Comparison of ENCODE assay signal across 17 cellular contexts in genomic region chr3:12588674-12589054, GRCh38. TPM values are rescaled to one million over a fixed set of nuclear protein-coding genes. Genes with fewer than 3 reads are reported as not detected.
DNase-seq lines count a peak whose midpoint lies in the region; ATAC-seq and TF ChIP-seq lines count a peak whose summit lies in the region.
"Had no signal": no experiment of that assay in that cellular context is flagged by ENCODE, and none has a peak within 500 bp of the region (broad histone marks: within the 10 kb centered on the region; RNA-seq: fewer than 3 reads in every experiment).

No MANE protein-coding gene starts in this region.

- intact Hi-C loops in gastrocnemius medialis (cut with DNase I; ENCODE audit: low total_unique reads) = loop anchor here (10.0 kb wide), 1 partner anchor 246 kb away; no protein-coding TSS in a partner anchor

- ATAC-seq in T-helper 17 cell = no peak
- ATAC-seq in gastrocnemius medialis = no peak
- ATAC-seq in HG03460 (IDR thresholded peaks at IDR 0.05; ENCODE audit: unreplicated experiment) = no peak
- no peak for ATAC-seq in HG03354 (IDR thresholded peaks at IDR 0.05; ENCODE audit: poor library complexity, severe bottlenecking, unreplicated experiment)
- ATAC-seq: heart right ventricle, left colon had no signal

- DNase-seq in activated T-cell treated with anti-CD3 and anti-CD28 coated beads, Interleukin-2, amount 50 U/mL, for 24 hours = no peak
- DNase-seq in activated T-cell treated with anti-CD3 and anti-CD28 coated beads, Interleukin-2, amount 50 U/mL, for 48 hours = no peak
- peak; percentile 31 for DNase-seq in NCI-H187 treated with DMSO at 0.1 percent for 48 hours (lab: John Stamatoyannopoulos, UW)
- DNase-seq in T-helper 17 cell = no peak
- no peak for DNase-seq in gastrocnemius medialis
- DNase-seq in hypothalamus (lab: John Stamatoyannopoulos, UW) = no peak
- DNase-seq: Calu3, erythroblast, heart right ventricle, left colon, NCI-H2171, nephron progenitor cell, PC-9, WERI-Rb-1 had no signal

- H3K4me1 ChIP-seq in gastrocnemius medialis = peaks cover 28 to 32% of the 10 kb centered on the region in 2 donors

- in situ Hi-C loops in gastrocnemius medialis (cut with MboI; ENCODE audit: low sequenced_read_pairs in 4 of 4) = no loop called here

- no peak overlapping the region for H3K4me3 Mint-ChIP-seq in activated T-cell treated with anti-CD3 and anti-CD28 coated beads, Interleukin-2, amount 50 U/mL, for 24 hours
- no peak overlapping the region for H3K4me3 Mint-ChIP-seq in T-helper 17 cell
- H3K4me3 Mint-ChIP-seq: nephron progenitor cell had no signal

- TF ChIP-seq POLR2A in gastrocnemius medialis (IDR thresholded peaks at IDR 0.05) = no peak

- peak overlapping the region; percentile 4 for H3K27ac Mint-ChIP-seq in activated T-cell treated with anti-CD3 and anti-CD28 coated beads, Interleukin-2, amount 50 U/mL, for 24 hours
- peak overlapping the region; percentile 37 for H3K27ac Mint-ChIP-seq in T-helper 17 cell
- H3K27ac Mint-ChIP-seq: nephron progenitor cell had no signal

- TF ChIP-seq CTCF in gastrocnemius medialis (IDR thresholded peaks at IDR 0.05 in 4 of 5, conservative IDR thresholded peaks at IDR 0.05 in 1 of 5) = no peak

- H3K27me3 Mint-ChIP-seq in activated T-cell treated with anti-CD3 and anti-CD28 coated beads, Interleukin-2, amount 50 U/mL, for 24 hours = no peaks in the 10 kb centered on the region
- H3K27me3 Mint-ChIP-seq in T-helper 17 cell = no peaks in the 10 kb centered on the region

- no peaks in the 10 kb centered on the region for H3K9me3 Mint-ChIP-seq in activated T-cell treated with anti-CD3 and anti-CD28 coated beads, Interleukin-2, amount 50 U/mL, for 24 hours
- H3K9me3 Mint-ChIP-seq: nephron progenitor cell had no signal

- peak overlapping the region; percentile 56 to 74 (median 68) for H3K27ac ChIP-seq in gastrocnemius medialis
- H3K27ac ChIP-seq: PC-9, suprapubic skin, WERI-Rb-1 had no signal

- H3K36me3 Mint-ChIP-seq in activated T-cell treated with anti-CD3 and anti-CD28 coated beads, Interleukin-2, amount 50 U/mL, for 24 hours (ENCODE audit: low read depth) = peaks cover 93% of the 10 kb centered on the region
- H3K36me3 Mint-ChIP-seq in T-helper 17 cell (ENCODE audit: low read depth) = peaks cover 4% of the 10 kb centered on the region

- no peaks in the 10 kb centered on the region for H3K4me1 Mint-ChIP-seq in activated T-cell treated with anti-CD3 and anti-CD28 coated beads, Interleukin-2, amount 50 U/mL, for 24 hours (ENCODE audit: low read depth)
- peaks cover 2% of the 10 kb centered on the region for H3K4me1 Mint-ChIP-seq in T-helper 17 cell

- H3K4me3 ChIP-seq in gastrocnemius medialis = no peak overlapping the region
- H3K4me3 ChIP-seq: heart right ventricle, PC-9, suprapubic skin had no signal

- no peaks in the 10 kb centered on the region for H3K9me3 ChIP-seq in T-helper 17 cell (ENCODE audit: control insufficient read depth, low read length, poor library complexity, severe bottlenecking)
- no peaks in the 10 kb centered on the region for H3K9me3 ChIP-seq in gastrocnemius medialis
- H3K9me3 ChIP-seq: heart right ventricle, suprapubic skin had no signal

- H3K27me3 ChIP-seq in gastrocnemius medialis = no peaks in the 10 kb centered on the region
- H3K27me3 ChIP-seq: heart right ventricle, suprapubic skin had no signal

- peaks cover 0 to 68% of the 10 kb centered on the region in 2 donors for H3K36me3 ChIP-seq in gastrocnemius medialis

RNA-seq across cellular contexts. Expression of gene MKRN2, which starts 31.8 kb away (rescaled TPM):
- 10 to 100 TPM; 21.9 to 23.9 TPM for total RNA-seq in T-helper 17 cell
- 10 to 100 TPM; 14.8 to 29.9 (median 25.1) TPM for total RNA-seq in gastrocnemius medialis

RNA-seq across cellular contexts. Expression of gene MKRN2OS, which starts 43.4 kb away (rescaled TPM):
- total RNA-seq in T-helper 17 cell (not detected), gastrocnemius medialis (under 1 TPM in 1 of 4 donors, not detected in 3; 0.95 TPM)
